18 cellular contexts compared by ENCODE assay signal in genomic region chr5:164252-164651, GRCh38. TPM values are rescaled to one million over a fixed set of nuclear protein-coding genes. Genes with fewer than 3 reads are reported as not detected.
"Had no signal": no experiment of that assay in that cellular context is flagged by ENCODE, and none has a peak within 500 bp of the region (broad histone marks: within the 10 kb centered on the region; RNA-seq: fewer than 3 reads in every experiment).

No MANE protein-coding gene starts in this region.

- H3K4me3 ChIP-seq: ascending aorta, gastroesophageal sphincter, lung, pancreas, tibial nerve had no signal

- DNase-seq: activated CD4-positive, alpha-beta T cell treated with anti-CD3 and anti-CD28 coated beads, Interleukin-2, amount 50 U/mL, for 48 hours; activated naive CD4-positive, alpha-beta T cell treated with anti-CD3 and anti-CD28 coated beads for 36 hours; stimulated activated CD4-positive, alpha-beta T cell treated with anti-CD3 and anti-CD28 coated beads, Interleukin-4, amount 100 ng/mL, for 24 hours; stimulated activated naive CD4-positive, alpha-beta T cell; substantia nigra; T-helper 1 cell; T1000 had no signal

- H3K4me3 Mint-ChIP-seq: activated naive CD4-positive, alpha-beta T cell treated with anti-CD3 and anti-CD28 coated beads for 36 hours; activated T-helper 17 cell treated with anti-CD3 and anti-CD28 coated beads, Interleukin-2, amount 50 U/mL, for 72 hours; neural crest cell had no signal

- H3K4me1 Mint-ChIP-seq: activated T-helper 17 cell treated with anti-CD3 and anti-CD28 coated beads, Interleukin-2, amount 50 U/mL, for 72 hours had no signal

- H3K36me3 ChIP-seq: ascending aorta, gastroesophageal sphincter, pancreas, tibial nerve had no signal

- H3K9me3 ChIP-seq: ascending aorta, gastroesophageal sphincter, pancreas, tibial nerve had no signal

- H3K27me3 ChIP-seq: ascending aorta, pancreas, tibial nerve had no signal

- H3K27ac Mint-ChIP-seq: activated naive CD4-positive, alpha-beta T cell treated with anti-CD3 and anti-CD28 coated beads for 36 hours; activated T-helper 17 cell treated with anti-CD3 and anti-CD28 coated beads, Interleukin-2, amount 50 U/mL, for 72 hours had no signal

- H3K27ac ChIP-seq: ascending aorta, gastroesophageal sphincter, pancreas, tibial nerve had no signal

- H3K4me1 ChIP-seq: ascending aorta, pancreas had no signal

- H3K9me3 Mint-ChIP-seq: activated naive CD4-positive, alpha-beta T cell treated with anti-CD3 and anti-CD28 coated beads for 36 hours; activated T-helper 17 cell treated with anti-CD3 and anti-CD28 coated beads, Interleukin-2, amount 50 U/mL, for 72 hours; neural crest cell had no signal

RNA-seq across cellular contexts. Expression of gene LRRC14B, which starts 27.0 kb away (rescaled TPM):
- total RNA-seq: activated naive CD4-positive, alpha-beta T cell treated with anti-CD3 and anti-CD28 coated beads for 36 hours; activated T-helper 17 cell treated with anti-CD3 and anti-CD28 coated beads, Interleukin-2, amount 50 U/mL, for 72 hours; ascending aorta; bronchial epithelial cell; dermis microvascular lymphatic vessel endothelial cell; epithelial cell of proximal tubule; gastroesophageal sphincter; neural crest cell; pancreas; renal cortical epithelial cell; tibial nerve had no signal
- polyA plus RNA-seq: lung, pancreas had no signal
